In genomic region chr19:50332014-50332263, GRCh38 we compare ENCODE assay signal across 1 cellular context.
TF ChIP-seq lines count a peak whose summit lies in the region.

No MANE protein-coding gene starts in this region.

TF ChIP-seq in HepG2, 621 proteins besides CTCF, POLR2A, EP300 and RAD21:
- TF ChIP-seq PLRG1 (conservative IDR thresholded peaks at IDR 0.05), result no peak
- no peak for TF ChIP-seq SIX4 (CRISPR knock-in tag; IDR thresholded peaks at IDR 0.05)
- no peak for TF ChIP-seq NCOR1 (IDR thresholded peaks at IDR 0.05; ENCODE audit: borderline replicate concordance, low read length)
- TF ChIP-seq ZNF124 (CRISPR knock-in tag; IDR thresholded peaks at IDR 0.05), result no peak
- TF ChIP-seq ZNF790 (CRISPR knock-in tag; IDR thresholded peaks at IDR 0.05; ENCODE audit: borderline replicate concordance), result no peak
- TF ChIP-seq ZNF570 (CRISPR knock-in tag; IDR thresholded peaks at IDR 0.05; ENCODE audit: borderline replicate concordance), result no peak
- no peak for TF ChIP-seq ZNF660 (CRISPR knock-in tag; IDR thresholded peaks at IDR 0.05; ENCODE audit: borderline replicate concordance, low read depth)
- no peak for TF ChIP-seq SRF (IDR thresholded peaks at IDR 0.05; ENCODE audit: low read depth, low read length)
- no peak for TF ChIP-seq GMEB2 (CRISPR knock-in tag; IDR thresholded peaks at IDR 0.05; ENCODE audit: low read depth)
